Comparison of ENCODE assay signal across 1 cellular context in the genomic region with DNA sequence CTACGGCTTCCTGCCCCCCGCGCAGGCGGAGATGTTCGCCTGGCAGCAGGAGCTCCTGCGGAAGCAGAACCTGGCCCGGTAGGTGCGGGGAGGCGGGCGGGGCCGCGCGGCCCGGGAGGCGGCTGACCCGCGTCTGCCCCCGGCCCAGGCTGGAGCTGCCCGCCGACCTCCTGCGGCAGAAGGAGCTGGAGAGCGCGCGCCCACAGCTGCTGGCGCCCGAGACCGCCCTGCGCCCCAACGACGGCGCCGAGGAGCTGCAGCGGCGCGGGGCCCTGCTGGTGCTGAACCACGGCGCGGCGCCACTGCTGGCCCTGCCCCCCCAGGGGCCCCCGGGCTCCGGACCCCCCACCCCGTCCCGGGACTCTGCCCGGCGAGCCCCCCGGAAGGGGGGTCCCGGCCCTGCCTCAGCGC.
TF ChIP-seq lines count a peak whose summit lies in the region.

No MANE protein-coding gene starts in this region.

TF ChIP-seq in GM23338, 12 proteins besides CTCF, POLR2A, EP300 and RAD21 (continued from another document):
- no peak for TF ChIP-seq ZNF462 (CRISPR knock-in tag; IDR thresholded peaks at IDR 0.05)
